Comparison of ENCODE assay signal across 6 cellular contexts in the genomic region with DNA sequence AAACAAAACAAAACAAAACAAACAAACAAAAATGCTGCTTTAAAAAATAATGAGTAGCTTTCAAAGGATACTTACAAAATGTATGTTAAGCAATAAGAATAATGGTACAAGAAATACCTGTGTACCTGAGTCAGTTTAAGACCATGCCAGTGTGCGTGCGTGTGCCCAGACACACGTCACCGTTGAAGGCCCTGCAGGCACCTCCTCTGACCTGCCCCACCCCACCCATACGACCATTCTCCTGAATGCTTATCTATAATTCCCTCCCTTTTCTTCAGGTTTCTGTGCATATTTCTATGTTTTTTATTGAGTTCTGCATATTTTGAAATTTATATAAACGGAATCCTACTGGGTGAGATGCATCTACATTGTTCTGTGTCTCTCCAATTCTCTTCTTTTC.
"Had no signal": no experiment of that assay in that cellular context is flagged by ENCODE, and none has a peak within 500 bp of the region (broad histone marks: within the 10 kb centered on the region; RNA-seq: fewer than 3 reads in every experiment).

No MANE protein-coding gene starts in this region.

- H3K4me2 ChIP-seq: GM23338 had no signal

- H2AFZ ChIP-seq: GM23338 had no signal

- ATAC-seq: GM23338, HepG2 had no signal

- H3K9me3 Mint-ChIP-seq: GM23338, H9 had no signal

- DNase-seq: H9, HCEC 1CT had no signal

- H3K27me3 Mint-ChIP-seq: IgD-negative memory B cell had no signal

- H3K4me3 ChIP-seq: GM23338 had no signal

- H3K36me3 Mint-ChIP-seq: IgD-negative memory B cell had no signal

- H3K27ac ChIP-seq: HL-60 had no signal

- H3K4me3 Mint-ChIP-seq: GM23338, H9, IgD-negative memory B cell had no signal

- H3K27ac Mint-ChIP-seq: GM23338, IgD-negative memory B cell had no signal
